In the genomic region with DNA sequence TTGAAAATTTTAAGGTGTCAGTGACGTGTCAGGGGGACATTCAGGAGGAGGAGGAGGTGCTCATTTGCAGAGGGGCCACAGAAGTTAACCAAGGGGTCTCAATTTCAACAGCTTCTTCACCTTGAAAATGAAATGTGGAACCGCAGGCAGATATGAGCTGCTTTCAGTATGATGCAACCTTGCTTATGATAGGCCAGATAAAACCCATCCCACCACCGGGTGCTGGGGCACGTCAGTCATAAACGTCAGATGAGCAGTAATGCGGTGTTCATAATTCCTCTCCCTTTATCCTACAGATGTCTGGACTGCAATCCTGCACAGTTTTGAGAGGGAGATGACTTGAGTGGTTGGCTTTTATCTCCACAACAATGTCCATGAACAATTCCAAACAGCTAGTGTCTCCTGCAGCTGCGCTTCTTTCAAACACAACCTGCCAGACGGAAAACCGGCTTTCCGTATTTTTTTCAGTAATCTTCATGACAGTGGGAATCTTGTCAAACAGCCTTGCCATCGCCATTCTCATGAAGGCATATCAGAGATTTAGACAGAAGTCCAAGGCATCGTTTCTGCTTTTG, we compare ENCODE assay signal across 12 cellular contexts. TPM values are rescaled to one million over a fixed set of nuclear protein-coding genes. Genes with fewer than 3 reads are reported as not detected.
DNase-seq lines count a peak whose midpoint lies in the region; ATAC-seq and TF ChIP-seq lines count a peak whose summit lies in the region.
"Had no signal": no experiment of that assay in that cellular context is flagged by ENCODE, and none has a peak within 500 bp of the region (broad histone marks: within the 10 kb centered on the region; RNA-seq: fewer than 3 reads in every experiment).

No MANE protein-coding gene starts in this region.

- BruUV-seq in MCF 10A (replicated peaks; lab: Mats Ljungman, UMichigan) (no TSS peak), mammary epithelial cell (replicated peaks; lab: Mats Ljungman, UMichigan) (no TSS peak)

- no peak for ATAC-seq in GM18505 (IDR thresholded peaks at IDR 0.05; ENCODE audit: unreplicated experiment)

- H3K27me3 Mint-ChIP-seq in MCF 10A (ENCODE audit: insufficient read depth, unreplicated experiment) (no peaks in the 10 kb centered on the region), osteocyte (ENCODE audit: unreplicated experiment) (peaks cover 15% of the 10 kb centered on the region)

- no peak overlapping the region for H2AFZ ChIP-seq in mammary epithelial cell (ENCODE audit: low read depth, low read length)

- H3K27ac Mint-ChIP-seq in MCF 10A (ENCODE audit: low read depth, unreplicated experiment) (no peak overlapping the region), osteocyte (ENCODE audit: unreplicated experiment) (no peak overlapping the region)
- H3K27ac Mint-ChIP-seq: mesothelial cell of epicardium had no signal

- no peak overlapping the region for H3K9ac ChIP-seq in mammary epithelial cell (ENCODE audit: insufficient read depth, low read length)

- H3K36me3 Mint-ChIP-seq in MCF 10A (ENCODE audit: insufficient read depth, unreplicated experiment) (peaks cover 27% of the 10 kb centered on the region), osteocyte (ENCODE audit: unreplicated experiment) (peaks cover 2% of the 10 kb centered on the region)
- H3K36me3 Mint-ChIP-seq: mesothelial cell of epicardium had no signal

- H3K27ac ChIP-seq in mammary epithelial cell (ENCODE audit: insufficient read depth, low read depth, low read length) (no peak overlapping the region), uterus (peak overlapping the region; percentile 93 to 94)

- WGBS in mammary epithelial cell (ENCODE audit: low coverage, missing lambda C conversion rate) = 83% methylated on average over 12 of the region's 12 CpGs

- no peak for DNase-seq in MCF 10A (ENCODE audit: unreplicated experiment)
- no peak for DNase-seq in mammary epithelial cell
- DNase-seq in SW480 (ENCODE audit: low spot score) = peak; percentile 3
- DNase-seq in iris pigment epithelial cell (ENCODE audit: low read depth) = peak; percentile 20
- DNase-seq in uterus = peak; percentile 46 to 73
- DNase-seq in osteocyte (ENCODE audit: extremely low spot score, unreplicated experiment) = no peak
- no peak for DNase-seq in effector CD8-positive, alpha-beta T cell (lab: John Stamatoyannopoulos, UW)
- DNase-seq: activated CD4-positive, alpha-beta T cell treated with anti-CD3 and anti-CD28 coated beads for 4 hours; Kasumi-1 had no signal

- dilution Hi-C loops in mammary epithelial cell (cut with HindIII; ENCODE audit: low sequenced_read_pairs) = no loop called here

- in situ Hi-C loops in mammary epithelial cell (cut with MboI; ENCODE audit: low sequenced_read_pairs in 2 of 2) = no loop called here

- no peaks in the 10 kb centered on the region for H4K20me1 ChIP-seq in mammary epithelial cell (ENCODE audit: insufficient read depth, low read length)

- no peaks in the 10 kb centered on the region for H3K9me3 ChIP-seq in mammary epithelial cell (replicated peaks; ENCODE audit: insufficient read depth, low read length)
- no peaks in the 10 kb centered on the region for H3K9me3 ChIP-seq in uterus
- H3K9me3 ChIP-seq: upper lobe of left lung had no signal

- H3K4me1 ChIP-seq in mammary epithelial cell (ENCODE audit: insufficient read depth, low read length) = peaks cover 8% of the 10 kb centered on the region
- no peaks in the 10 kb centered on the region for H3K4me1 ChIP-seq in uterus

- H3K4me1 Mint-ChIP-seq in MCF 10A (ENCODE audit: insufficient read depth, unreplicated experiment) = peaks cover 30% of the 10 kb centered on the region
- peaks cover 34% of the 10 kb centered on the region for H3K4me1 Mint-ChIP-seq in osteocyte (ENCODE audit: unreplicated experiment)

- H3K27me3 ChIP-seq in mammary epithelial cell (ENCODE audit: insufficient read depth, low read length) (peaks cover 4% of the 10 kb centered on the region), uterus (no peaks in the 10 kb centered on the region)

- H3K9me3 Mint-ChIP-seq in MCF 10A (ENCODE audit: unreplicated experiment) (no peaks in the 10 kb centered on the region), osteocyte (ENCODE audit: unreplicated experiment) (no peaks in the 10 kb centered on the region)
- H3K9me3 Mint-ChIP-seq: mesothelial cell of epicardium had no signal

- H3K4me3 ChIP-seq in mammary epithelial cell (replicated peaks in 1 of 3; ENCODE audit: insufficient read depth in 1 of 3, low read depth in 2 of 3, low read length in 3 of 3) (no peak overlapping the region), uterus (peak overlapping the region; percentile 69 to 76)

- CTCF ChIA-PET in MCF 10A (lab: Yijun Ruan, JAX) = no interaction called here
- CTCF ChIA-PET in mammary epithelial cell (lab: Charles Lee; ENCODE audit: low non-redundant PET) = interaction anchor here (0.6 kb wide), 1 partner anchor 765 kb away, joined by 3 read pairs; no protein-coding TSS in a partner anchor

- peak overlapping the region; percentile 94 for H3K4me3 Mint-ChIP-seq in MCF 10A (ENCODE audit: unreplicated experiment)
- H3K4me3 Mint-ChIP-seq in osteocyte (ENCODE audit: unreplicated experiment) = no peak overlapping the region

- TF ChIP-seq POLR2A in uterus (IDR thresholded peaks at IDR 0.05) (no peak), GM18505 (IDR thresholded peaks at IDR 0.05; ENCODE audit: borderline replicate concordance, extremely low read depth, insufficient read depth, insufficient read length) (no peak)

- no peaks in the 10 kb centered on the region for H3K79me2 ChIP-seq in mammary epithelial cell (ENCODE audit: insufficient read depth, low read length)

- H3K36me3 ChIP-seq in mammary epithelial cell (ENCODE audit: insufficient read depth, low read length) (no peaks in the 10 kb centered on the region), uterus (no peaks in the 10 kb centered on the region)
- H3K36me3 ChIP-seq: upper lobe of left lung had no signal

- H3K4me2 ChIP-seq in mammary epithelial cell (ENCODE audit: insufficient read depth, low read depth, low read length) = no peak overlapping the region

- no peak for TF ChIP-seq CTCF in MCF 10A (IDR thresholded peaks at IDR 0.05; ENCODE audit: unreplicated experiment)
- no peak for TF ChIP-seq CTCF in mammary epithelial cell (conservative IDR thresholded peaks at IDR 0.05 in 1 of 2, IDR thresholded peaks at IDR 0.05 in 1 of 2; ENCODE audit: extremely low read depth in 1 of 2, insufficient read depth in 1 of 2, low read depth in 1 of 2, low read length in 2 of 2)
- TF ChIP-seq CTCF in uterus (IDR thresholded peaks at IDR 0.05) = no peak
- no peak for TF ChIP-seq CTCF in osteocyte (IDR thresholded peaks at IDR 0.05)

- intact Hi-C loops in MCF 10A (cut with micrococcal nuclease) = loop anchor here (5.0 to 10.0 kb wide), 2 partner anchors 112 to 345 kb away; no protein-coding TSS in a partner anchor
- intact Hi-C loops in mammary epithelial cell (cut with micrococcal nuclease) = loop anchor here (5.0 to 10.0 kb wide), 2 partner anchors 102 to 345 kb away; no protein-coding TSS in a partner anchor
- intact Hi-C loops in uterus (cut with DNase I; ENCODE audit: low total_unique reads) = no loop called here

- POLR2A ChIA-PET in MCF 10A (lab: Yijun Ruan, JAX) = interaction anchor here (1.0 kb wide), 1 partner anchor 32 kb away, joined by 3 read pairs; no protein-coding TSS in a partner anchor

RNA-seq across cellular contexts. Expression of a gene that starts 1.7 kb away (rescaled TPM):
- total RNA-seq in MCF 10A (2022) (2.5 and 4.4 TPM in 2 replicates), mammary epithelial cell (under 1 TPM in 1 of 2 donors, not detected in 1; 0.33 TPM), uterus (10 to 100 TPM; 13.8 to 64.0 (median 23.2) TPM), osteocyte (2.5 and 3.0 TPM in 2 replicates)
- 0.02 TPM for polyA plus RNA-seq in mammary epithelial cell
- not detected for polyA minus RNA-seq in mammary epithelial cell

Comparison
In these comparisons a context has a peak if more than half of its experiments do, and no peak if none do; other contexts are left out.
1. DNase-seq: peak in SW480 (single experiment), iris pigment epithelial cell (single experiment) and uterus (2 of 2); none in MCF 10A (single experiment), mammary epithelial cell (single experiment), osteocyte (single experiment) and effector CD8-positive, alpha-beta T cell (single experiment).
2. H3K4me3 ChIP-seq: peak in uterus (2 of 2); none in mammary epithelial cell (0 of 3).